Comparison of ENCODE assay signal across 9 cellular contexts in the genomic region with DNA sequence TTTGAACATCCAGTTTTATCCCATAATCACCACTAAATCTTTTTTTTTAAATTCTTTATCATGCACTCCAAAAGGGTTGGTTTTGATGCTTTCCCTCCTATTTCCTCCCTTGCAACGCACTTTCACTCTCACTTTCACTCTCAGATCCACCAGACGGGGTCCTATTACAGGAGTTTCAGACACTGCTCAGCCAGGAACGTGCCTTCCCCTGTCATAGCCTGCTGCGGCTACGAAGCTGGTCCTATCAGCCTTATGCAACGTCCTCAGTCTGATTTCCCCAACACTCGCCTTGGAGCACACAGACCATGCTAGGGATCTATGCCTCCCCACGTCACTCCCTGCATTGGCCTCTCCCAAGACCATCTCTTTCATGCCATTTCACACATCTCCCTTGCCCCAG. TPM values are rescaled to one million over a fixed set of nuclear protein-coding genes. Genes with fewer than 3 reads are reported as not detected.
DNase-seq lines count a peak whose midpoint lies in the region; ATAC-seq and TF ChIP-seq lines count a peak whose summit lies in the region.
"Had no signal": no experiment of that assay in that cellular context is flagged by ENCODE, and none has a peak within 500 bp of the region (broad histone marks: within the 10 kb centered on the region; RNA-seq: fewer than 3 reads in every experiment).

No MANE protein-coding gene starts in this region.

- intact Hi-C loops in CD8-positive, alpha-beta T cell (cut with DNase I, micrococcal nuclease), result no loop called here
- intact Hi-C loops in activated CD8-positive, alpha-beta T cell treated with anti-CD3 and anti-CD28 coated beads for 36 hours (cut with micrococcal nuclease), result no loop called here

- peaks cover 6% of the 10 kb centered on the region for H3K27me3 Mint-ChIP-seq in CD8-positive, alpha-beta T cell (ENCODE audit: low read depth)
- H3K27me3 Mint-ChIP-seq in activated CD8-positive, alpha-beta T cell treated with anti-CD3 and anti-CD28 coated beads for 36 hours, result no peaks in the 10 kb centered on the region

- peak in 2 of 7 experiments; percentile 17 to 69 for DNase-seq in CD8-positive, alpha-beta T cell
- peak; percentile 45 for DNase-seq in activated CD8-positive, alpha-beta T cell treated with anti-CD3 and anti-CD28 coated beads for 36 hours
- DNase-seq in right atrium auricular region (ENCODE audit: low spot score) (no peak), NCI-H187 (lab: John Stamatoyannopoulos, UW) (no peak), NCI-H2227 treated with DMSO at 0.1 percent for 48 hours (lab: John Stamatoyannopoulos, UW) (no peak)
- DNase-seq in stimulated activated CD8-positive, alpha-beta memory T cell treated with anti-CD3 and anti-CD28 coated beads, Interleukin-4, amount 100 ng/mL, for 48 hours, result peak; percentile 37

- H3K4me3 ChIP-seq in CD8-positive, alpha-beta T cell (ENCODE audit: low read depth, low read length), result peak overlapping the region; percentile 41
- H3K4me3 ChIP-seq in right atrium auricular region, result peak overlapping the region; percentile 35 to 48

- H3K9me3 ChIP-seq in CD8-positive, alpha-beta T cell (ENCODE audit: low read length), result no peaks in the 10 kb centered on the region
- peaks cover 0 to 25% of the 10 kb centered on the region in 2 donors for H3K9me3 ChIP-seq in right atrium auricular region

- no peak for TF ChIP-seq CTCF in CD8-positive, alpha-beta T cell (IDR thresholded peaks at IDR 0.05)
- no peak for TF ChIP-seq CTCF in activated CD8-positive, alpha-beta T cell treated with anti-CD3 and anti-CD28 coated beads for 36 hours (IDR thresholded peaks at IDR 0.05)
- no peak for TF ChIP-seq CTCF in right atrium auricular region (IDR thresholded peaks at IDR 0.05)

- ATAC-seq in CD8-positive, alpha-beta T cell, result peak; percentile 60
- ATAC-seq in GM19467 (IDR thresholded peaks at IDR 0.05; ENCODE audit: unreplicated experiment) (peak; percentile 85), HG03521 (IDR thresholded peaks at IDR 0.05; ENCODE audit: unreplicated experiment) (peak; percentile 70)
- peak; percentile 82 for ATAC-seq in activated CD8-positive, alpha-beta T cell treated with anti-CD3 and anti-CD28 coated beads for 36 hours

- peaks cover 16% of the 10 kb centered on the region for H3K9me3 Mint-ChIP-seq in CD8-positive, alpha-beta T cell
- peaks cover 23% of the 10 kb centered on the region for H3K9me3 Mint-ChIP-seq in activated CD8-positive, alpha-beta T cell treated with anti-CD3 and anti-CD28 coated beads for 36 hours

- peaks cover 23% of the 10 kb centered on the region for H3K4me1 Mint-ChIP-seq in CD8-positive, alpha-beta T cell (ENCODE audit: low read depth)
- H3K4me1 Mint-ChIP-seq in activated CD8-positive, alpha-beta T cell treated with anti-CD3 and anti-CD28 coated beads for 36 hours (ENCODE audit: low read depth), result peaks cover 22% of the 10 kb centered on the region

- CTCF ChIA-PET in CD8-positive, alpha-beta T cell (lab: Charles Lee), result interaction anchor here (1.5 to 2.4 kb wide), 2 partner anchors 22 to 348 kb away, joined by 5 to 11 read pairs; partner anchors contain the start of gene ZPBP
- CTCF ChIA-PET in activated CD8-positive, alpha-beta T cell treated with anti-CD3 and anti-CD28 coated beads for 36 hours (lab: Charles Lee), result interaction anchor here (1.3 kb wide), 1 partner anchor 17 kb away, joined by 3 read pairs; no protein-coding TSS in a partner anchor

- peaks cover 21% of the 10 kb centered on the region for H3K4me1 ChIP-seq in CD8-positive, alpha-beta T cell (ENCODE audit: insufficient read depth, low read length)
- peaks cover 0 to 13% of the 10 kb centered on the region in 2 donors for H3K4me1 ChIP-seq in right atrium auricular region

- H3K27me3 ChIP-seq in CD8-positive, alpha-beta T cell (ENCODE audit: insufficient read depth, low read length), result no peaks in the 10 kb centered on the region
- no peaks in the 10 kb centered on the region for H3K27me3 ChIP-seq in right atrium auricular region

- POLR2A ChIA-PET in CD8-positive, alpha-beta T cell (lab: Charles Lee), result interaction anchor here (0.5 to 1.0 kb wide), 2 partner anchors 23 to 1097 kb away, joined by 3 to 7 read pairs; partner anchors contain the start of gene ZPBP
- POLR2A ChIA-PET in activated CD8-positive, alpha-beta T cell treated with anti-CD3 and anti-CD28 coated beads for 36 hours (lab: Charles Lee), result no interaction called here

- H3K36me3 ChIP-seq in CD8-positive, alpha-beta T cell (ENCODE audit: insufficient read depth, low read length), result no peaks in the 10 kb centered on the region
- no peaks in the 10 kb centered on the region for H3K36me3 ChIP-seq in right atrium auricular region

- H3K27ac ChIP-seq in CD8-positive, alpha-beta T cell (ENCODE audit: low read depth, low read length), result peak overlapping the region; percentile 43
- peak overlapping the region in 1 of 2 donors; percentile 34 for H3K27ac ChIP-seq in right atrium auricular region

- peak overlapping the region; percentile 95 for H3K27ac Mint-ChIP-seq in CD8-positive, alpha-beta T cell
- peak overlapping the region; percentile 82 for H3K27ac Mint-ChIP-seq in activated CD8-positive, alpha-beta T cell treated with anti-CD3 and anti-CD28 coated beads for 36 hours

- peaks cover 15% of the 10 kb centered on the region for H3K36me3 Mint-ChIP-seq in CD8-positive, alpha-beta T cell
- H3K36me3 Mint-ChIP-seq in activated CD8-positive, alpha-beta T cell treated with anti-CD3 and anti-CD28 coated beads for 36 hours (ENCODE audit: low read depth), result peaks cover 12% of the 10 kb centered on the region

- peak overlapping the region; percentile 94 for H3K4me3 Mint-ChIP-seq in CD8-positive, alpha-beta T cell
- H3K4me3 Mint-ChIP-seq in activated CD8-positive, alpha-beta T cell treated with anti-CD3 and anti-CD28 coated beads for 36 hours, result peak overlapping the region; percentile 73

RNA-seq across cellular contexts. Expression of gene ZPBP, which starts 23.4 kb away (rescaled TPM):
- total RNA-seq in CD8-positive, alpha-beta T cell, result not detected
- total RNA-seq in activated CD8-positive, alpha-beta T cell treated with anti-CD3 and anti-CD28 coated beads for 36 hours, result under 1 TPM in 1 of 2 experiments, not detected in 1; 0.36 TPM
- not detected for total RNA-seq in right atrium auricular region
- total RNA-seq: HT1080 had no signal

Comparison
In these comparisons a context has a peak if more than half of its experiments do, and no peak if none do; other contexts are left out.
1. DNase-seq: peak in activated CD8-positive, alpha-beta T cell treated with anti-CD3 and anti-CD28 coated beads for 36 hours (single experiment) and stimulated activated CD8-positive, alpha-beta memory T cell treated with anti-CD3 and anti-CD28 coated beads, Interleukin-4, amount 100 ng/mL, for 48 hours (single experiment); none in right atrium auricular region (single experiment), NCI-H187 (0 of 2) and NCI-H2227 treated with DMSO at 0.1 percent for 48 hours (single experiment).
2. Peak in every context shown above with its lines, with median percentiles within 50 percentile points of each other: ATAC-seq.